Comparison of ENCODE assay signal across 19 cellular contexts in the genomic region with DNA sequence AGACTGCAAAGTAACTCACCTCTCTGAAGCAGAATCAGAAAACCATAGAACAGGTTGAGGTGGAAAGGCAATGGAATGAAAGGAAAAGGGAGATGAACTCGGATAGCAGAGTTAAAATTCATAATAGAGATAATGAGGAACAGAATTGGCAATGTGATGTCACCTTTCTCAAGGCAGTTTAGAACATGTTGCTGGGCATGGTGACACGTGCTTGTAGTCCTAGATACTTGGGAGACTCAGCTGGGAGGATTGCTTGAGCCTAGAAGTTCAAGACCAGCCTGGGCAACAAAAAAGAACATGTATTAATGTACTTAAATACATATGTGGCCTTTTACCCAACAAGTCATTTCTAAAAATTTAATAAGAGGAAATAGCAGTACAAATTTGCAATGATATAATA.
DNase-seq lines count a peak whose midpoint lies in the region; ATAC-seq and TF ChIP-seq lines count a peak whose summit lies in the region.
"Had no signal": no experiment of that assay in that cellular context is flagged by ENCODE, and none has a peak within 500 bp of the region (broad histone marks: within the 10 kb centered on the region; RNA-seq: fewer than 3 reads in every experiment).

No MANE protein-coding gene starts in this region.

- intact Hi-C loops in PC-3 (cut with micrococcal nuclease): no loop called here
- intact Hi-C loops in activated T-helper 1 cell treated with anti-CD3 and anti-CD28 coated beads, Interleukin-12 subunit alpha, Interleukin-12 subunit beta, Interleukin-2, Interleukin-4 antibody, amounts not matched to agents 30 ng/mL and 10 ng/mL and 1 ng/mL, durations not matched to agents 14 hours and 24 hours and 36 hours (cut with micrococcal nuclease): no loop called here
- intact Hi-C loops in OCI-LY7 (cut with micrococcal nuclease; ENCODE audit: unreplicated experiment): no loop called here

- H3K27ac ChIP-seq in PC-3 (ENCODE audit: low read length): no peak overlapping the region
- H3K27ac ChIP-seq in OCI-LY7 (ENCODE audit: low read depth, low read length, poor library complexity, severe bottlenecking): no peak overlapping the region
- H3K27ac ChIP-seq: 22Rv1, BLaER1, HL-60 had no signal

- H3K4me2 ChIP-seq in PC-3 (ENCODE audit: low read length): peak overlapping the region; percentile 33; the same call in 1 of the 2 replicates
- H3K4me2 ChIP-seq in OCI-LY7 (ENCODE audit: low read length): no peak overlapping the region
- H3K4me2 ChIP-seq: BLaER1 had no signal

- H3K36me3 Mint-ChIP-seq in activated T-helper 1 cell treated with anti-CD3 and anti-CD28 coated beads, Interleukin-12 subunit alpha, Interleukin-12 subunit beta, Interleukin-2, Interleukin-4 antibody, amounts not matched to agents 30 ng/mL and 10 ng/mL and 1 ng/mL, durations not matched to agents 14 hours and 24 hours and 36 hours (ENCODE audit: low read depth): no peaks in the 10 kb centered on the region

- H3K27me3 ChIP-seq in PC-3 (ENCODE audit: low read length): no peaks in the 10 kb centered on the region
- H3K27me3 ChIP-seq: BLaER1 had no signal

- POLR2A ChIA-PET in PC-3 (lab: Charles Lee; ENCODE audit: unreplicated experiment) (no interaction called here), OCI-LY7 (lab: Charles Lee) (no interaction called here)

- H3K9ac ChIP-seq in PC-3 (ENCODE audit: low read length): no peak overlapping the region
- H3K9ac ChIP-seq: BLaER1 had no signal

- CTCF ChIA-PET in PC-3 (lab: Charles Lee): no interaction called here
- CTCF ChIA-PET in OCI-LY7 (lab: Charles Lee; ENCODE audit: unreplicated experiment): no interaction called here

- H3F3A ChIP-seq in PC-3 (ENCODE audit: low read length, unreplicated experiment): no peaks in the 10 kb centered on the region

- H3K4me3 ChIP-seq in PC-3 (ENCODE audit: low read length) (no peak overlapping the region), epithelial cell of esophagus (ENCODE audit: low read length) (no peak overlapping the region), OCI-LY7 (ENCODE audit: low read depth, low read length, poor library complexity, severe bottlenecking) (no peak overlapping the region)
- H3K4me3 ChIP-seq: BLaER1 had no signal

- no peak for ATAC-seq in PC-3

- no peaks in the 10 kb centered on the region for H4K20me1 ChIP-seq in PC-3 (ENCODE audit: low read length)
- H4K20me1 ChIP-seq in OCI-LY7 (ENCODE audit: insufficient read depth, low read length): no peaks in the 10 kb centered on the region
- H4K20me1 ChIP-seq: BLaER1 had no signal

- H3K4me1 ChIP-seq in PC-3 (ENCODE audit: insufficient read depth, low read length) (peaks cover 19% of the 10 kb centered on the region), OCI-LY7 (ENCODE audit: insufficient read depth, low read length, poor library complexity, severe bottlenecking) (peaks cover 30% of the 10 kb centered on the region)
- H3K4me1 ChIP-seq: Caco-2 had no signal

- H3K36me3 ChIP-seq in PC-3 (ENCODE audit: low read depth, low read length): no peaks in the 10 kb centered on the region
- H3K36me3 ChIP-seq in OCI-LY7 (ENCODE audit: insufficient read depth, low read length): no peaks in the 10 kb centered on the region
- H3K36me3 ChIP-seq: BLaER1 had no signal

- H3K27ac Mint-ChIP-seq in activated T-helper 1 cell treated with anti-CD3 and anti-CD28 coated beads, Interleukin-12 subunit alpha, Interleukin-12 subunit beta, Interleukin-2, Interleukin-4 antibody, amounts not matched to agents 30 ng/mL and 10 ng/mL and 1 ng/mL, durations not matched to agents 14 hours and 24 hours and 36 hours: no peak overlapping the region
- H3K27ac Mint-ChIP-seq: CD8-positive, alpha-beta memory T cell had no signal

- DNase-seq in DMS53 (lab: John Stamatoyannopoulos, UW) (peak; percentile 32), DMS53 treated with DMSO at 0.1 percent for 48 hours (lab: John Stamatoyannopoulos, UW; ENCODE audit: unreplicated experiment) (no peak), PC-3 (no peak), epithelial cell of esophagus (ENCODE audit: low read depth) (peak; percentile 55), myocyte (ENCODE audit: low read depth) (peak; percentile 29), inferior parietal cortex (ENCODE audit: extremely low spot score) (no peak), OCI-LY7 (ENCODE audit: low spot score) (no peak)
- no peak for DNase-seq in activated T-helper 1 cell treated with anti-CD3 and anti-CD28 coated beads, Interleukin-12 subunit alpha, Interleukin-12 subunit beta, Interleukin-2, Interleukin-4 antibody, amounts not matched to agents 30 ng/mL and 10 ng/mL and 1 ng/mL, durations not matched to agents 14 hours and 24 hours and 36 hours (ENCODE audit: low spot score)
- DNase-seq: AML-193; Caco-2; CD8-positive, alpha-beta memory T cell; DMS 273 treated with DMSO at 0.1 percent for 48 hours; DMS79 treated with DMSO at 0.1 percent for 48 hours; EL; GOT3; H9 had no signal

- H3K79me2 ChIP-seq in PC-3 (ENCODE audit: low read length) (no peaks in the 10 kb centered on the region), OCI-LY7 (ENCODE audit: insufficient read depth, low read depth, low read length) (no peaks in the 10 kb centered on the region)

- no peak overlapping the region for H2AFZ ChIP-seq in PC-3 (ENCODE audit: low read length)
- H2AFZ ChIP-seq in OCI-LY7 (ENCODE audit: low read length): no peak overlapping the region

- no peak overlapping the region for H3K4me3 Mint-ChIP-seq in activated T-helper 1 cell treated with anti-CD3 and anti-CD28 coated beads, Interleukin-12 subunit alpha, Interleukin-12 subunit beta, Interleukin-2, Interleukin-4 antibody, amounts not matched to agents 30 ng/mL and 10 ng/mL and 1 ng/mL, durations not matched to agents 14 hours and 24 hours and 36 hours
- H3K4me3 Mint-ChIP-seq: CD8-positive, alpha-beta memory T cell; H9 had no signal

- H3K4me1 Mint-ChIP-seq in activated T-helper 1 cell treated with anti-CD3 and anti-CD28 coated beads, Interleukin-12 subunit alpha, Interleukin-12 subunit beta, Interleukin-2, Interleukin-4 antibody, amounts not matched to agents 30 ng/mL and 10 ng/mL and 1 ng/mL, durations not matched to agents 14 hours and 24 hours and 36 hours (ENCODE audit: low read depth): peaks cover 16% of the 10 kb centered on the region

- H3K9me3 Mint-ChIP-seq in activated T-helper 1 cell treated with anti-CD3 and anti-CD28 coated beads, Interleukin-12 subunit alpha, Interleukin-12 subunit beta, Interleukin-2, Interleukin-4 antibody, amounts not matched to agents 30 ng/mL and 10 ng/mL and 1 ng/mL, durations not matched to agents 14 hours and 24 hours and 36 hours: no peaks in the 10 kb centered on the region
- H3K9me3 Mint-ChIP-seq: CD8-positive, alpha-beta memory T cell; H9 had no signal

- TF ChIP-seq CTCF in PC-3 (conservative IDR thresholded peaks at IDR 0.05; ENCODE audit: low read depth, low read length): no peak
- no peak for TF ChIP-seq CTCF in epithelial cell of esophagus (IDR thresholded peaks at IDR 0.05; ENCODE audit: insufficient read depth, low read depth, low read length, missing control alignments)
- TF ChIP-seq CTCF in OCI-LY7 (conservative IDR thresholded peaks at IDR 0.05; ENCODE audit: low read length): no peak

- H3K27me3 Mint-ChIP-seq in activated T-helper 1 cell treated with anti-CD3 and anti-CD28 coated beads, Interleukin-12 subunit alpha, Interleukin-12 subunit beta, Interleukin-2, Interleukin-4 antibody, amounts not matched to agents 30 ng/mL and 10 ng/mL and 1 ng/mL, durations not matched to agents 14 hours and 24 hours and 36 hours (ENCODE audit: insufficient read depth): peaks cover 10% of the 10 kb centered on the region

- no TSS peak for BruUV-seq in PC-3 (replicated peaks; lab: Mats Ljungman, UMichigan)
- BruUV-seq in OCI-LY7 (replicated peaks; lab: Mats Ljungman, UMichigan): no TSS peak

- no peaks in the 10 kb centered on the region for H3K9me3 ChIP-seq in PC-3 (ENCODE audit: low read length)
- H3K9me3 ChIP-seq in OCI-LY7 (ENCODE audit: low read length): no peaks in the 10 kb centered on the region
- H3K9me3 ChIP-seq: BLaER1, Caco-2 had no signal

- H3K9me2 ChIP-seq in PC-3 (replicated peaks; ENCODE audit: low read length) (no peaks in the 10 kb centered on the region), OCI-LY7 (ENCODE audit: insufficient read depth, low read length) (no peaks in the 10 kb centered on the region)

Comparison
In these comparisons a context has a peak if more than half of its experiments do, and no peak if none do; other contexts are left out.
1. DNase-seq: peak in DMS53 (single experiment), epithelial cell of esophagus (single experiment) and myocyte (single experiment); none in DMS53 treated with DMSO at 0.1 percent for 48 hours (single experiment), PC-3 (single experiment), activated T-helper 1 cell treated with anti-CD3 and anti-CD28 coated beads, Interleukin-12 subunit alpha, Interleukin-12 subunit beta, Interleukin-2, Interleukin-4 antibody, amounts not matched to agents 30 ng/mL and 10 ng/mL and 1 ng/mL, durations not matched to agents 14 hours and 24 hours and 36 hours (single experiment), inferior parietal cortex (single experiment) and OCI-LY7 (single experiment).